1 cellular context compared by ENCODE assay signal in the genomic region with DNA sequence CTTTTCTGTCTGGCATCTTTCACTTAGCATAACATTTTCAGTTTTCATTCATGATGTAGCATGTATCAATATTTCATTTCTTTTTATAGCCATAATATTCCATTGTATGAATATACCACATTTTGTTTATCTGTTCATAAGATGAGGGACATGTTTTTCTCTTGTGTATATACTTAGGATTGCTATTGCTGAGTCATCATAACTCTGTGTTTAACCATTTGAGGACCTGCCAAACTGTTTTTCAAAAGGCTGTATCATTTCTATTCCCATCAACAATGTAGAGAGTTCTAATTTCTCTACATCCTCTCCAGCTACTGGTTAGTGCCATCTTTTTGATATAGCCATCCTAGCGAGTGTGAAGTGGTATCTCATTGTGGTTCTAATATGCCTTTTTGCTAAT.
TF ChIP-seq lines count a peak whose summit lies in the region.

No MANE protein-coding gene starts in this region.

TF ChIP-seq in GM23338, 12 proteins besides CTCF, POLR2A, EP300 and RAD21:
- TF ChIP-seq POLR2AphosphoS5 (IDR thresholded peaks at IDR 0.05; ENCODE audit: low read depth) (no peak), NANOG (IDR thresholded peaks at IDR 0.05; ENCODE audit: borderline replicate concordance) (no peak), ZNF114 (CRISPR knock-in tag; IDR thresholded peaks at IDR 0.05) (no peak), EZH2phosphoT487 (IDR thresholded peaks at IDR 0.05; ENCODE audit: unreplicated experiment) (no peak), STAT1 (IDR thresholded peaks at IDR 0.05; ENCODE audit: unreplicated experiment) (no peak), CREB1 (CRISPR knock-in tag; IDR thresholded peaks at IDR 0.05; ENCODE audit: low read depth) (no peak), JUNB (IDR thresholded peaks at IDR 0.05; ENCODE audit: unreplicated experiment) (no peak), EZH2 (IDR thresholded peaks at IDR 0.05; ENCODE audit: low read depth, unreplicated experiment) (no peak), ZNF331 (CRISPR knock-in tag; IDR thresholded peaks at IDR 0.05; ENCODE audit: low read depth) (no peak)
- TF ChIP-seq, protein P1, sequence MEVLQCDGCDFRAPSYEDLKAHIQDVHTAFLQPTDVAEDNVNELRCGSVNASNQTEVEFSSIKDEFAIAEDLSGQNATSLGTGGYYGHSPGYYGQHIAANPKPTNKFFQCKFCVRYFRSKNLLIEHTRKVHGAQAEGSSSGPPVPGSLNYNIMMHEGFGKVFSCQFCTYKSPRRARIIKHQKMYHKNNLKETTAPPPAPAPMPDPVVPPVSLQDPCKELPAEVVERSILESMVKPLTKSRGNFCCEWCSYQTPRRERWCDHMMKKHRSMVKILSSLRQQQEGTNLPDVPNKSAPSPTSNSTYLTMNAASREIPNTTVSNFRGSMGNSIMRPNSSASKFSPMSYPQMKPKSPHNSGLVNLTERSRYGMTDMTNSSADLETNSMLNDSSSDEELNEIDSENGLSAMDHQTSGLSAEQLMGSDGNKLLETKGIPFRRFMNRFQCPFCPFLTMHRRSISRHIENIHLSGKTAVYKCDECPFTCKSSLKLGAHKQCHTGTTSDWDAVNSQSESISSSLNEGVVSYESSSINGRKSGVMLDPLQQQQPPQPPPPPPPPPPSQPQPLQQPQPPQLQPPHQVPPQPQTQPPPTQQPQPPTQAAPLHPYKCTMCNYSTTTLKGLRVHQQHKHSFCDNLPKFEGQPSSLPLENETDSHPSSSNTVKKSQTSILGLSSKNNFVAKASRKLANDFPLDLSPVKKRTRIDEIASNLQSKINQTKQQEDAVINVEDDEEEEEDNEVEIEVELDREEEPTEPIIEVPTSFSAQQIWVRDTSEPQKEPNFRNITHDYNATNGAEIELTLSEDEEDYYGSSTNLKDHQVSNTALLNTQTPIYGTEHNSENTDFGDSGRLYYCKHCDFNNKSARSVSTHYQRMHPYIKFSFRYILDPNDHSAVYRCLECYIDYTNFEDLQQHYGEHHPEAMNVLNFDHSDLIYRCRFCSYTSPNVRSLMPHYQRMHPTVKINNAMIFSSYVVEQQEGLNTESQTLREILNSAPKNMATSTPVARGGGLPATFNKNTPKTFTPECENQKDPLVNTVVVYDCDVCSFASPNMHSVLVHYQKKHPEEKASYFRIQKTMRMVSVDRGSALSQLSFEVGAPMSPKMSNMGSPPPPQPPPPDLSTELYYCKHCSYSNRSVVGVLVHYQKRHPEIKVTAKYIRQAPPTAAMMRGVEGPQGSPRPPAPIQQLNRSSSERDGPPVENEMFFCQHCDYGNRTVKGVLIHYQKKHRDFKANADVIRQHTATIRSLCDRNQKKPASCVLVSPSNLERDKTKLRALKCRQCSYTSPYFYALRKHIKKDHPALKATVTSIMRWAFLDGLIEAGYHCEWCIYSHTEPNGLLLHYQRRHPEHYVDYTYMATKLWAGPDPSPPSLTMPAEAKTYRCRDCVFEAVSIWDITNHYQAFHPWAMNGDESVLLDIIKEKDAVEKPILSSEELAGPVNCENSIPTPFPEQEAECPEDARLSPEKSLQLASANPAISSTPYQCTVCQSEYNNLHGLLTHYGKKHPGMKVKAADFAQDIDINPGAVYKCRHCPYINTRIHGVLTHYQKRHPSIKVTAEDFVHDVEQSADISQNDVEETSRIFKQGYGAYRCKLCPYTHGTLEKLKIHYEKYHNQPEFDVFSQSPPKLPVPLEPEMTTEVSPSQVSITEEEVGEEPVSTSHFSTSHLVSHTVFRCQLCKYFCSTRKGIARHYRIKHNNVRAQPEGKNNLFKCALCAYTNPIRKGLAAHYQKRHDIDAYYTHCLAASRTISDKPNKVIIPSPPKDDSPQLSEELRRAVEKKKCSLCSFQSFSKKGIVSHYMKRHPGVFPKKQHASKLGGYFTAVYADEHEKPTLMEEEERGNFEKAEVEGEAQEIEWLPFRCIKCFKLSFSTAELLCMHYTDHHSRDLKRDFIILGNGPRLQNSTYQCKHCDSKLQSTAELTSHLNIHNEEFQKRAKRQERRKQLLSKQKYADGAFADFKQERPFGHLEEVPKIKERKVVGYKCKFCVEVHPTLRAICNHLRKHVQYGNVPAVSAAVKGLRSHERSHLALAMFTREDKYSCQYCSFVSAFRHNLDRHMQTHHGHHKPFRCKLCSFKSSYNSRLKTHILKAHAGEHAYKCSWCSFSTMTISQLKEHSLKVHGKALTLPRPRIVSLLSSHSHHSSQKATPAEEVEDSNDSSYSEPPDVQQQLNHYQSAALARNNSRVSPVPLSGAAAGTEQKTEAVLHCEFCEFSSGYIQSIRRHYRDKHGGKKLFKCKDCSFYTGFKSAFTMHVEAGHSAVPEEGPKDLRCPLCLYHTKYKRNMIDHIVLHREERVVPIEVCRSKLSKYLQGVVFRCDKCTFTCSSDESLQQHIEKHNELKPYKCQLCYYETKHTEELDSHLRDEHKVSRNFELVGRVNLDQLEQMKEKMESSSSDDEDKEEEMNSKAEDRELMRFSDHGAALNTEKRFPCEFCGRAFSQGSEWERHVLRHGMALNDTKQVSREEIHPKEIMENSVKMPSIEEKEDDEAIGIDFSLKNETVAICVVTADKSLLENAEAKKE (CRISPR knock-in tag; IDR thresholded peaks at IDR 0.05): no peak
- TF ChIP-seq, protein P2, sequence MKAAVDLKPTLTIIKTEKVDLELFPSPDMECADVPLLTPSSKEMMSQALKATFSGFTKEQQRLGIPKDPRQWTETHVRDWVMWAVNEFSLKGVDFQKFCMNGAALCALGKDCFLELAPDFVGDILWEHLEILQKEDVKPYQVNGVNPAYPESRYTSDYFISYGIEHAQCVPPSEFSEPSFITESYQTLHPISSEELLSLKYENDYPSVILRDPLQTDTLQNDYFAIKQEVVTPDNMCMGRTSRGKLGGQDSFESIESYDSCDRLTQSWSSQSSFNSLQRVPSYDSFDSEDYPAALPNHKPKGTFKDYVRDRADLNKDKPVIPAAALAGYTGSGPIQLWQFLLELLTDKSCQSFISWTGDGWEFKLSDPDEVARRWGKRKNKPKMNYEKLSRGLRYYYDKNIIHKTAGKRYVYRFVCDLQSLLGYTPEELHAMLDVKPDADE (IDR thresholded peaks at IDR 0.05): no peak
- TF ChIP-seq, protein P3, sequence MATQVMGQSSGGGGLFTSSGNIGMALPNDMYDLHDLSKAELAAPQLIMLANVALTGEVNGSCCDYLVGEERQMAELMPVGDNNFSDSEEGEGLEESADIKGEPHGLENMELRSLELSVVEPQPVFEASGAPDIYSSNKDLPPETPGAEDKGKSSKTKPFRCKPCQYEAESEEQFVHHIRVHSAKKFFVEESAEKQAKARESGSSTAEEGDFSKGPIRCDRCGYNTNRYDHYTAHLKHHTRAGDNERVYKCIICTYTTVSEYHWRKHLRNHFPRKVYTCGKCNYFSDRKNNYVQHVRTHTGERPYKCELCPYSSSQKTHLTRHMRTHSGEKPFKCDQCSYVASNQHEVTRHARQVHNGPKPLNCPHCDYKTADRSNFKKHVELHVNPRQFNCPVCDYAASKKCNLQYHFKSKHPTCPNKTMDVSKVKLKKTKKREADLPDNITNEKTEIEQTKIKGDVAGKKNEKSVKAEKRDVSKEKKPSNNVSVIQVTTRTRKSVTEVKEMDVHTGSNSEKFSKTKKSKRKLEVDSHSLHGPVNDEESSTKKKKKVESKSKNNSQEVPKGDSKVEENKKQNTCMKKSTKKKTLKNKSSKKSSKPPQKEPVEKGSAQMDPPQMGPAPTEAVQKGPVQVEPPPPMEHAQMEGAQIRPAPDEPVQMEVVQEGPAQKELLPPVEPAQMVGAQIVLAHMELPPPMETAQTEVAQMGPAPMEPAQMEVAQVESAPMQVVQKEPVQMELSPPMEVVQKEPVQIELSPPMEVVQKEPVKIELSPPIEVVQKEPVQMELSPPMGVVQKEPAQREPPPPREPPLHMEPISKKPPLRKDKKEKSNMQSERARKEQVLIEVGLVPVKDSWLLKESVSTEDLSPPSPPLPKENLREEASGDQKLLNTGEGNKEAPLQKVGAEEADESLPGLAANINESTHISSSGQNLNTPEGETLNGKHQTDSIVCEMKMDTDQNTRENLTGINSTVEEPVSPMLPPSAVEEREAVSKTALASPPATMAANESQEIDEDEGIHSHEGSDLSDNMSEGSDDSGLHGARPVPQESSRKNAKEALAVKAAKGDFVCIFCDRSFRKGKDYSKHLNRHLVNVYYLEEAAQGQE (IDR thresholded peaks at IDR 0.05; ENCODE audit: unreplicated experiment): no peak
